Comparison of ENCODE assay signal across 1 cellular context in genomic region chr3:16332904-16333426, GRCh38.
TF ChIP-seq lines count a peak whose summit lies in the region.

No MANE protein-coding gene starts in this region.

TF ChIP-seq in HepG2, 621 proteins besides CTCF, POLR2A, EP300 and RAD21 (continued from another document and continues in another):
- no peak for TF ChIP-seq ZNF318 (CRISPR knock-in tag; IDR thresholded peaks at IDR 0.05)
- peak; percentile 57; the same call in 1 of the 2 replicates for TF ChIP-seq NR2F6 (IDR thresholded peaks at IDR 0.05)
- peak; percentile 67 for TF ChIP-seq NR2F6 (CRISPR knock-in tag; IDR thresholded peaks at IDR 0.05)
- TF ChIP-seq PITX1 (CRISPR knock-in tag; IDR thresholded peaks at IDR 0.05), result peak; percentile 84
- TF ChIP-seq HOXD1 (CRISPR knock-in tag; IDR thresholded peaks at IDR 0.05), result 0 out of 2 replicates have a peak, but pooled peaks have one; percentile 40
- TF ChIP-seq SOX13 (IDR thresholded peaks at IDR 0.05), result peak; percentile 88
- TF ChIP-seq SOX13 (CRISPR knock-in tag; conservative IDR thresholded peaks at IDR 0.05 in 1 of 2, IDR thresholded peaks at IDR 0.05 in 1 of 2), result peak in 1 of 2 experiments; percentile 97; a peak in 2 of 4 replicates
- no peak; the same call in 1 of the 2 replicates for TF ChIP-seq STAT6 (CRISPR knock-in tag; IDR thresholded peaks at IDR 0.05; ENCODE audit: borderline replicate concordance)
- peak; percentile 56 for TF ChIP-seq ATF7 (IDR thresholded peaks at IDR 0.05)
- TF ChIP-seq ATF7 (CRISPR knock-in tag; IDR thresholded peaks at IDR 0.05), result no peak
- TF ChIP-seq RFX1 (IDR thresholded peaks at IDR 0.05), result peak; percentile 35; the same call in 1 of the 2 replicates
- peak; percentile 68 for TF ChIP-seq TBL1XR1 (IDR thresholded peaks at IDR 0.05; ENCODE audit: borderline replicate concordance, low read length, partially characterized antibody)
- TF ChIP-seq NFIC (IDR thresholded peaks at IDR 0.05; ENCODE audit: low read length), result peak; percentile 81
- TF ChIP-seq ARID5B (CRISPR knock-in tag; IDR thresholded peaks at IDR 0.05), result peak; percentile 89
- TF ChIP-seq ZNF547 (CRISPR knock-in tag; IDR thresholded peaks at IDR 0.05), result no peak
- peak; percentile 70 for TF ChIP-seq ELF3 (CRISPR knock-in tag; IDR thresholded peaks at IDR 0.05)
- TF ChIP-seq GATAD2A (CRISPR knock-in tag; IDR thresholded peaks at IDR 0.05), result peak; percentile 82
- TF ChIP-seq HOMEZ (CRISPR knock-in tag; IDR thresholded peaks at IDR 0.05; ENCODE audit: low read depth), result peak; percentile 82; the same call in 1 of the 2 replicates
- TF ChIP-seq TBX3 (IDR thresholded peaks at IDR 0.05; ENCODE audit: borderline replicate concordance), result peak; percentile 95
- peak; percentile 17; the same call in 1 of the 2 replicates for TF ChIP-seq SIX1 (CRISPR knock-in tag; IDR thresholded peaks at IDR 0.05; ENCODE audit: borderline replicate concordance)
- peak; percentile 38; the same call in 1 of the 2 replicates for TF ChIP-seq TFE3 (CRISPR knock-in tag; IDR thresholded peaks at IDR 0.05)
- TF ChIP-seq ATF2 (CRISPR knock-in tag; IDR thresholded peaks at IDR 0.05), result peak; percentile 84
- 0 out of 2 replicates have a peak, but pooled peaks have one; percentile 42 for TF ChIP-seq MIER2 (CRISPR knock-in tag; IDR thresholded peaks at IDR 0.05)
- peak; percentile 74; the same call in 1 of the 2 replicates for TF ChIP-seq FOXJ3 (CRISPR knock-in tag; IDR thresholded peaks at IDR 0.05; ENCODE audit: borderline replicate concordance)
- TF ChIP-seq HOXA7 (CRISPR knock-in tag; IDR thresholded peaks at IDR 0.05), result no peak
- TF ChIP-seq ZFP90 (CRISPR knock-in tag; IDR thresholded peaks at IDR 0.05; ENCODE audit: borderline replicate concordance), result no peak
- TF ChIP-seq ZNF614 (CRISPR knock-in tag; IDR thresholded peaks at IDR 0.05; ENCODE audit: borderline replicate concordance), result peak; percentile 78; the same call in 1 of the 2 replicates
- peak; percentile 78; the same call in 1 of the 2 replicates for TF ChIP-seq CREM (IDR thresholded peaks at IDR 0.05)
- no peak for TF ChIP-seq CREM (CRISPR knock-in tag; IDR thresholded peaks at IDR 0.05)
- TF ChIP-seq MIER3 (CRISPR knock-in tag; IDR thresholded peaks at IDR 0.05; ENCODE audit: borderline replicate concordance), result peak; percentile 35; the same call in 1 of the 2 replicates
- 0 out of 2 replicates have a peak, but pooled peaks have one; percentile 50 for TF ChIP-seq ZNF615 (CRISPR knock-in tag; IDR thresholded peaks at IDR 0.05; ENCODE audit: borderline replicate concordance)
- peak; percentile 78 for TF ChIP-seq ZKSCAN8 (CRISPR knock-in tag; IDR thresholded peaks at IDR 0.05; ENCODE audit: borderline replicate concordance)
- no peak for TF ChIP-seq SALL2 (CRISPR knock-in tag; IDR thresholded peaks at IDR 0.05)
- no peak for TF ChIP-seq ZNF576 (CRISPR knock-in tag; IDR thresholded peaks at IDR 0.05)
- 0 out of 2 replicates have a peak, but pooled peaks have one; percentile 32 for TF ChIP-seq ZNF772 (CRISPR knock-in tag; IDR thresholded peaks at IDR 0.05)
- TF ChIP-seq FOSL2 (CRISPR knock-in tag; IDR thresholded peaks at IDR 0.05), result peak; percentile 69
- TF ChIP-seq MAZ (IDR thresholded peaks at IDR 0.05; ENCODE audit: borderline replicate concordance, low read depth, low read length), result no peak
- no peak for TF ChIP-seq MAZ (CRISPR knock-in tag; IDR thresholded peaks at IDR 0.05; ENCODE audit: low read depth)
- TF ChIP-seq SKIL (CRISPR knock-in tag; IDR thresholded peaks at IDR 0.05; ENCODE audit: borderline replicate concordance), result peak; percentile 62
